1 cellular context compared by ENCODE assay signal in genomic region chr18:68564961-68565360, GRCh38.
TF ChIP-seq lines count a peak whose summit lies in the region.

No MANE protein-coding gene starts in this region.

TF ChIP-seq in WTC11, 78 proteins besides CTCF, POLR2A, EP300 and RAD21 (continued from another document):
- TF ChIP-seq AFF4 (CRISPR knock-in tag; IDR thresholded peaks at IDR 0.05; ENCODE audit: borderline replicate concordance) = no peak
- TF ChIP-seq, protein P1, sequence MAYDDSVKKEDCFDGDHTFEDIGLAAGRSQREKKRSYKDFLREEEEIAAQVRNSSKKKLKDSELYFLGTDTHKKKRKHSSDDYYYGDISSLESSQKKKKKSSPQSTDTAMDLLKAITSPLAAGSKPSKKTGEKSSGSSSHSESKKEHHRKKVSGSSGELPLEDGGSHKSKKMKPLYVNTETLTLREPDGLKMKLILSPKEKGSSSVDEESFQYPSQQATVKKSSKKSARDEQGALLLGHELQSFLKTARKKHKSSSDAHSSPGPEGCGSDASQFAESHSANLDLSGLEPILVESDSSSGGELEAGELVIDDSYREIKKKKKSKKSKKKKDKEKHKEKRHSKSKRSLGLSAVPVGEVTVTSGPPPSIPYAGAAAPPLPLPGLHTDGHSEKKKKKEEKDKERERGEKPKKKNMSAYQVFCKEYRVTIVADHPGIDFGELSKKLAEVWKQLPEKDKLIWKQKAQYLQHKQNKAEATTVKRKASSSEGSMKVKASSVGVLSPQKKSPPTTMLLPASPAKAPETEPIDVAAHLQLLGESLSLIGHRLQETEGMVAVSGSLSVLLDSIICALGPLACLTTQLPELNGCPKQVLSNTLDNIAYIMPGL (CRISPR knock-in tag; IDR thresholded peaks at IDR 0.05) = no peak
- no peak for TF ChIP-seq TEAD1 (CRISPR knock-in tag; IDR thresholded peaks at IDR 0.05)
- TF ChIP-seq, protein P2, sequence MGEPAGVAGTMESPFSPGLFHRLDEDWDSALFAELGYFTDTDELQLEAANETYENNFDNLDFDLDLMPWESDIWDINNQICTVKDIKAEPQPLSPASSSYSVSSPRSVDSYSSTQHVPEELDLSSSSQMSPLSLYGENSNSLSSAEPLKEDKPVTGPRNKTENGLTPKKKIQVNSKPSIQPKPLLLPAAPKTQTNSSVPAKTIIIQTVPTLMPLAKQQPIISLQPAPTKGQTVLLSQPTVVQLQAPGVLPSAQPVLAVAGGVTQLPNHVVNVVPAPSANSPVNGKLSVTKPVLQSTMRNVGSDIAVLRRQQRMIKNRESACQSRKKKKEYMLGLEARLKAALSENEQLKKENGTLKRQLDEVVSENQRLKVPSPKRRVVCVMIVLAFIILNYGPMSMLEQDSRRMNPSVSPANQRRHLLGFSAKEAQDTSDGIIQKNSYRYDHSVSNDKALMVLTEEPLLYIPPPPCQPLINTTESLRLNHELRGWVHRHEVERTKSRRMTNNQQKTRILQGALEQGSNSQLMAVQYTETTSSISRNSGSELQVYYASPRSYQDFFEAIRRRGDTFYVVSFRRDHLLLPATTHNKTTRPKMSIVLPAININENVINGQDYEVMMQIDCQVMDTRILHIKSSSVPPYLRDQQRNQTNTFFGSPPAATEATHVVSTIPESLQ (CRISPR knock-in tag; IDR thresholded peaks at IDR 0.05) = no peak
- TF ChIP-seq, protein P3, sequence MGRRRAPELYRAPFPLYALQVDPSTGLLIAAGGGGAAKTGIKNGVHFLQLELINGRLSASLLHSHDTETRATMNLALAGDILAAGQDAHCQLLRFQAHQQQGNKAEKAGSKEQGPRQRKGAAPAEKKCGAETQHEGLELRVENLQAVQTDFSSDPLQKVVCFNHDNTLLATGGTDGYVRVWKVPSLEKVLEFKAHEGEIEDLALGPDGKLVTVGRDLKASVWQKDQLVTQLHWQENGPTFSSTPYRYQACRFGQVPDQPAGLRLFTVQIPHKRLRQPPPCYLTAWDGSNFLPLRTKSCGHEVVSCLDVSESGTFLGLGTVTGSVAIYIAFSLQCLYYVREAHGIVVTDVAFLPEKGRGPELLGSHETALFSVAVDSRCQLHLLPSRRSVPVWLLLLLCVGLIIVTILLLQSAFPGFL (CRISPR knock-in tag; IDR thresholded peaks at IDR 0.05; ENCODE audit: borderline replicate concordance) = no peak
- TF ChIP-seq, protein P4, sequence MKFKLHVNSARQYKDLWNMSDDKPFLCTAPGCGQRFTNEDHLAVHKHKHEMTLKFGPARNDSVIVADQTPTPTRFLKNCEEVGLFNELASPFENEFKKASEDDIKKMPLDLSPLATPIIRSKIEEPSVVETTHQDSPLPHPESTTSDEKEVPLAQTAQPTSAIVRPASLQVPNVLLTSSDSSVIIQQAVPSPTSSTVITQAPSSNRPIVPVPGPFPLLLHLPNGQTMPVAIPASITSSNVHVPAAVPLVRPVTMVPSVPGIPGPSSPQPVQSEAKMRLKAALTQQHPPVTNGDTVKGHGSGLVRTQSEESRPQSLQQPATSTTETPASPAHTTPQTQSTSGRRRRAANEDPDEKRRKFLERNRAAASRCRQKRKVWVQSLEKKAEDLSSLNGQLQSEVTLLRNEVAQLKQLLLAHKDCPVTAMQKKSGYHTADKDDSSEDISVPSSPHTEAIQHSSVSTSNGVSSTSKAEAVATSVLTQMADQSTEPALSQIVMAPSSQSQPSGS (CRISPR knock-in tag; IDR thresholded peaks at IDR 0.05; ENCODE audit: borderline replicate concordance, low read depth) = no peak
- no peak for TF ChIP-seq ZBTB21 (CRISPR knock-in tag; IDR thresholded peaks at IDR 0.05; ENCODE audit: borderline replicate concordance)
